ENCODE assay signal across 11 cellular contexts in the genomic region with DNA sequence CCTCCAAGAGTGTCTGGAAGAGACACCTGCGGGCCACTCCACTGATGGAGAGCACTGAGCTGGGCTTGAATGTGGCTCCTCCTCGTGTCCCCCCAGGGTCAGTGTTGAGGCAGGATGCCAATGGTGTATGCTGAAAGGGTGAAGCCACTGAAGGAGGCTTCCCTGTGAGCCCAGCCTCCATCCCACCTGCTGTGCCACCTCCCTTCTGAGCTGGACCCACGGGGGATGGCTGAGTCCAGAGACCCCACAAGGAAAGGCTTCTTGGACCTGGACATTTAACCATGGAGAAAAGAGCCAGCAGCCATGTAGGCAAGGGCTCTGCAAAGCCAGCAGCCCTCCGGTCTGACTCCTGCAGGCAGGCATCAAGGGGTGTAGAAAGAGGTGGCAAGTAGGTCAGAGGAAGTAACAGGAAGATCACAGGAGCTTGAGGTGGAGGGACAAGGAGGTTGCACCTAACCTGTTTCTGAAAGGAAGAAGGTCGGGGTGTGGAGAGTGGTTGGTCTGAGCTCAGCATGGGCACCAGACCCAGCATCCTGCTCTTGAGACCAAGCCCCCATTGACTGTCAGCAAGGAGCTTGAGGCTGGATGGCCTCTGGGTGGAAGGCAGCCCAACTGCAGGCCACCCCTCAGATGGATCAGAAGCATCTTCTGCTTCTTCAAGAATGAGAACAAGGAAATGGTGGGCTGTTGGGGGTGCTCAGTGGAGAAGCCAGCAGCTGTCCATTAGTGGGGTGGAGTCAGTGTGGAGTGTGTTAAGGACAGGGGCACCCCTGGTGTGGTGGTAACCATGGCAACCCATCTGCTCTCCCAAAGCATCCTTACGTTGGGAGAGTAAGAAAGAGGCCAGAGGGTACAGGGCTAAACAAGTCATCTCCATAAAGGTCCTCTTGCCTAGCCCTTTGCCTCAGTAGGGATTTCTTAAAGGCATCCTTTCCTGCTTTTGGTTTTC.
DNase-seq lines count a peak whose midpoint lies in the region; ATAC-seq and TF ChIP-seq lines count a peak whose summit lies in the region.
"Had no signal": no experiment of that assay in that cellular context is flagged by ENCODE, and none has a peak within 500 bp of the region (broad histone marks: within the 10 kb centered on the region; RNA-seq: fewer than 3 reads in every experiment).

No MANE protein-coding gene starts in this region.

- ATAC-seq in CD4-positive, CD25-positive, alpha-beta regulatory T cell (ENCODE audit: low read depth in 2 of 2): peak in 1 of 2 donors; percentile 58
- ATAC-seq in lower lobe of right lung (no peak), GM18520 (IDR thresholded peaks at IDR 0.05; ENCODE audit: unreplicated experiment) (no peak)

- no peaks in the 10 kb centered on the region for H3K9me3 ChIP-seq in CD4-positive, CD25-positive, alpha-beta regulatory T cell (ENCODE audit: control insufficient read depth in 2 of 2, low read length in 2 of 2)
- no peaks in the 10 kb centered on the region for H3K9me3 ChIP-seq in lower lobe of right lung
- no peaks in the 10 kb centered on the region for H3K9me3 ChIP-seq in MG63
- H3K9me3 ChIP-seq: thyroid gland had no signal

- H3K27ac Mint-ChIP-seq in CD4-positive, CD25-positive, alpha-beta regulatory T cell: peak overlapping the region; percentile 90 to 95 (median 91)
- H3K27ac Mint-ChIP-seq in activated naive CD8-positive, alpha-beta T cell: peak overlapping the region; percentile 87

- H3K9me3 Mint-ChIP-seq in CD4-positive, CD25-positive, alpha-beta regulatory T cell: no peaks in the 10 kb centered on the region
- no peaks in the 10 kb centered on the region for H3K9me3 Mint-ChIP-seq in activated naive CD8-positive, alpha-beta T cell (ENCODE audit: low read depth)

- peak in 2 of 3 donors; percentile 17 to 60 for DNase-seq in CD4-positive, CD25-positive, alpha-beta regulatory T cell
- DNase-seq in LHCN-M2 (ENCODE audit: low read depth) (peak; percentile 78), lower lobe of right lung (peak; percentile 21), GM10248 (ENCODE audit: extremely low spot score) (no peak), MG63 (no peak), NCI-H1105 (lab: John Stamatoyannopoulos, UW) (no peak)
- DNase-seq: EL, NCI-H1930, thyroid gland had no signal

- peaks cover 26% of the 10 kb centered on the region for H3K36me3 ChIP-seq in CD4-positive, CD25-positive, alpha-beta regulatory T cell (ENCODE audit: control insufficient read depth, insufficient read depth, low read length)
- peaks cover 37% of the 10 kb centered on the region for H3K36me3 ChIP-seq in lower lobe of right lung
- no peaks in the 10 kb centered on the region for H3K36me3 ChIP-seq in MG63

- TF ChIP-seq CTCF in lower lobe of right lung (IDR thresholded peaks at IDR 0.05) (no peak), GM10248 (IDR thresholded peaks at IDR 0.05; ENCODE audit: control extremely low read depth, extremely low read depth, low read depth, missing control alignments) (no peak)

- no peaks in the 10 kb centered on the region for H3K27me3 ChIP-seq in CD4-positive, CD25-positive, alpha-beta regulatory T cell (ENCODE audit: control insufficient read depth, insufficient read depth, low read length)
- H3K27me3 ChIP-seq in lower lobe of right lung (ENCODE audit: low read depth): no peaks in the 10 kb centered on the region
- H3K27me3 ChIP-seq in MG63: no peaks in the 10 kb centered on the region
- H3K27me3 ChIP-seq: thyroid gland had no signal

- intact Hi-C loops in lower lobe of right lung (cut with DNase I): no loop called here

- peak overlapping the region in 3 of 4 donors; percentile 69 to 78 (median 78) for H3K4me3 Mint-ChIP-seq in CD4-positive, CD25-positive, alpha-beta regulatory T cell
- peak overlapping the region; percentile 70 for H3K4me3 Mint-ChIP-seq in activated naive CD8-positive, alpha-beta T cell

- peaks cover 9% of the 10 kb centered on the region for H3K36me3 Mint-ChIP-seq in CD4-positive, CD25-positive, alpha-beta regulatory T cell
- H3K36me3 Mint-ChIP-seq in activated naive CD8-positive, alpha-beta T cell: no peaks in the 10 kb centered on the region

- H3K4me3 ChIP-seq in CD4-positive, CD25-positive, alpha-beta regulatory T cell (ENCODE audit: low read depth, low read length): peak overlapping the region; percentile 26
- no peak overlapping the region for H3K4me3 ChIP-seq in lower lobe of right lung
- no peak overlapping the region for H3K4me3 ChIP-seq in MG63
- H3K4me3 ChIP-seq: thyroid gland had no signal

- peak overlapping the region; percentile 25 for H3K27ac ChIP-seq in CD4-positive, CD25-positive, alpha-beta regulatory T cell (ENCODE audit: insufficient read depth, low read length, poor library complexity, severe bottlenecking)
- peak overlapping the region; percentile 25 for H3K27ac ChIP-seq in lower lobe of right lung

- peaks cover 39% of the 10 kb centered on the region for H3K4me1 ChIP-seq in CD4-positive, CD25-positive, alpha-beta regulatory T cell (ENCODE audit: control insufficient read depth, insufficient read depth, low read length, poor library complexity, severe bottlenecking)
- H3K4me1 ChIP-seq in lower lobe of right lung: peaks cover 62% of the 10 kb centered on the region

- CTCF ChIA-PET in GM10248 (lab: Yijun Ruan, JAX): interaction anchor here (1.4 to 2.0 kb wide), 2 partner anchors 9 to 16 kb away, joined by 5 to 8 read pairs; no protein-coding TSS in a partner anchor

- POLR2A ChIA-PET in GM10248 (lab: Yijun Ruan, JAX): no interaction called here

- peaks cover 15 to 63% (median 43%) of the 10 kb centered on the region in 4 donors for H3K4me1 Mint-ChIP-seq in CD4-positive, CD25-positive, alpha-beta regulatory T cell
- peaks cover 57% of the 10 kb centered on the region for H3K4me1 Mint-ChIP-seq in activated naive CD8-positive, alpha-beta T cell (ENCODE audit: low read depth)

- H3K27me3 Mint-ChIP-seq in CD4-positive, CD25-positive, alpha-beta regulatory T cell: no peaks in the 10 kb centered on the region
- H3K27me3 Mint-ChIP-seq in activated naive CD8-positive, alpha-beta T cell: no peaks in the 10 kb centered on the region

Comparison
In these comparisons a context has a peak if more than half of its experiments do, and no peak if none do; other contexts are left out.
1. DNase-seq: peak in CD4-positive, CD25-positive, alpha-beta regulatory T cell (2 of 3), LHCN-M2 (single experiment) and lower lobe of right lung (single experiment); none in GM10248 (single experiment), MG63 (single experiment) and NCI-H1105 (single experiment).